22 cellular contexts compared by ENCODE assay signal in the genomic region with DNA sequence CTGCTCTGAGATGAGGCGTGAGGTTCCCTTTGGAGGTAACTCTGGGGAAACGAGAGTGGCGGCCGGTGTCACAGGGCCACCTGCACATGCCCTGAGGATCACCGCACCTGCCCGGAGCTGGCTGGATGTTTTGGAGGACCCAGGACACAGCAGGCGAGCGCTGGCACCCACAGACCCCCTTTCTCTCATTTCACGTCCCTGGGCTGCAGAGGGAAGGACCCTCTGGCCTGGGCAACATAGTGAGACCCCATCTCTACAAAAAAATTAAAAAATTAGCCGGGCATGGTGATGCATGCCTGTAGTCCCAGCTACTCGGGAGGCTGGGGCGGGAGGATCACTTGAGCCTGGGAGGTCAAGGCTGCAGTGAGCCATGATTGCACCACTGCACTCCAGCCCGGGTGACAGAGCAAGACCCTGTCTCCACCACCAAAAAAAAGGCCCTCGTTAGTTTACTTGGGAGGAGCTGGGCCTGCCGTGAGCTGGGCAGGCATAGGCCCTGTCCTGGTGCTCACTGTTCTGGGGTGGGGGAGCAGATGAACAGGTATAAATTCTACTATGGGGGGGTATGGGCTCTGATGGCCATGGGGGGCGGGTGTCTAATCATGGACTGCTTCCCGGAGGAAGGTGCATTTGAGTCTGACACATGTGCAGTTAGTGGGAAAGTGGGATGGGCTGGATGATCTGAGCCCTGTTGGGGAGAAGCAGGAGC.
"Had no signal": no experiment of that assay in that cellular context is flagged by ENCODE, and none has a peak within 500 bp of the region (broad histone marks: within the 10 kb centered on the region; RNA-seq: fewer than 3 reads in every experiment).

No MANE protein-coding gene starts in this region.

- H3K4me1 ChIP-seq: ascending aorta, body of pancreas, Peyer's patch had no signal

- ATAC-seq: activated CD8-positive, alpha-beta memory T cell treated with anti-CD3 and anti-CD28 coated beads, Interleukin-2, amount 10 ng/mL, durations not matched to agents 7 days and 5 days; activated naive CD4-positive, alpha-beta T cell treated with anti-CD3 and anti-CD28 coated beads, Interleukin-2, amount 50 U/mL, for 72 hours; activated naive CD8-positive, alpha-beta T cell treated with anti-CD3 and anti-CD28 coated beads, Interleukin-2, amount 50 U/mL, for 24 hours; body of pancreas had no signal

- H3K4me3 ChIP-seq: ascending aorta, body of pancreas, Peyer's patch had no signal

- H3K36me3 Mint-ChIP-seq: activated CD8-positive, alpha-beta memory T cell treated with anti-CD3 and anti-CD28 coated beads, Interleukin-2, amount 10 ng/mL, durations not matched to agents 7 days and 5 days had no signal

- H3K4me3 Mint-ChIP-seq: activated CD8-positive, alpha-beta memory T cell treated with anti-CD3 and anti-CD28 coated beads, Interleukin-2, amount 10 ng/mL, durations not matched to agents 7 days and 5 days; activated naive CD8-positive, alpha-beta T cell treated with anti-CD3 and anti-CD28 coated beads, Interleukin-2, amount 50 U/mL, for 24 hours; activated T-cell treated with anti-CD3 and anti-CD28 coated beads, Interleukin-2, amount 50 U/mL, for 24 hours; activated T-helper 1 cell treated with anti-CD3 and anti-CD28 coated beads, Interleukin-12 subunit alpha, Interleukin-12 subunit beta, Interleukin-2, Interleukin-4 antibody, amounts not matched to agents 30 ng/mL and 10 ng/mL and 1 ng/mL, durations not matched to agents 14 hours and 24 hours and 36 hours had no signal

- H3K27ac ChIP-seq: ascending aorta, body of pancreas, Peyer's patch, RWPE1 had no signal

- H3K27ac Mint-ChIP-seq: activated CD8-positive, alpha-beta memory T cell treated with anti-CD3 and anti-CD28 coated beads, Interleukin-2, amount 10 ng/mL, durations not matched to agents 7 days and 5 days; activated naive CD8-positive, alpha-beta T cell treated with anti-CD3 and anti-CD28 coated beads, Interleukin-2, amount 50 U/mL, for 24 hours; activated T-cell treated with anti-CD3 and anti-CD28 coated beads, Interleukin-2, amount 50 U/mL, for 24 hours; activated T-helper 1 cell treated with anti-CD3 and anti-CD28 coated beads, Interleukin-12 subunit alpha, Interleukin-12 subunit beta, Interleukin-2, Interleukin-4 antibody, amounts not matched to agents 30 ng/mL and 10 ng/mL and 1 ng/mL, durations not matched to agents 14 hours and 24 hours and 36 hours had no signal

- FAIRE-seq: bronchial epithelial cell had no signal

- H3K9me3 Mint-ChIP-seq: activated naive CD8-positive, alpha-beta T cell treated with anti-CD3 and anti-CD28 coated beads, Interleukin-2, amount 50 U/mL, for 24 hours had no signal

- DNase-seq: activated CD4-positive, CD25-positive, alpha-beta regulatory T cell treated with anti-CD3 and anti-CD28 coated beads, Interleukin-2, amount 50 U/mL, for 72 hours; activated CD8-positive, alpha-beta memory T cell treated with anti-CD3 and anti-CD28 coated beads, Interleukin-2, amount 10 ng/mL, durations not matched to agents 7 days and 5 days; activated effector memory CD4-positive, alpha-beta T cell treated with anti-CD3 and anti-CD28 coated beads, Interleukin-2, amount 50 U/mL, for 16 hours; activated naive CD4-positive, alpha-beta T cell treated with Interleukin-2 at 50 U/mL for 16 hours; activated naive CD8-positive, alpha-beta T cell treated with anti-CD3 and anti-CD28 coated beads, Interleukin-2, amount 50 U/mL, for 24 hours; activated T-cell treated with anti-CD3 and anti-CD28 coated beads, Interleukin-2, amount 50 U/mL, for 24 hours; amniotic stem cell; central memory CD4-positive, alpha-beta T cell; Karpas-422; MM.1S; NCI-H1105 treated with DMSO at 0.1 percent for 48 hours; NCI-H1436 treated with DMSO at 0.1 percent for 48 hours; NCI-H187; NK-92 treated with Interleukin-12 subunit alpha and Interleukin-12 subunit beta, amount 100 ng/mL, for 24 hours; Peyer's patch; SHP77 treated with DMSO at 0.1 percent for 48 hours had no signal

- H3K36me3 ChIP-seq: ascending aorta, Peyer's patch had no signal

- H3K27me3 ChIP-seq: ascending aorta, body of pancreas, Peyer's patch had no signal
